ENCODE assay signal across 21 cellular contexts in the genomic region with DNA sequence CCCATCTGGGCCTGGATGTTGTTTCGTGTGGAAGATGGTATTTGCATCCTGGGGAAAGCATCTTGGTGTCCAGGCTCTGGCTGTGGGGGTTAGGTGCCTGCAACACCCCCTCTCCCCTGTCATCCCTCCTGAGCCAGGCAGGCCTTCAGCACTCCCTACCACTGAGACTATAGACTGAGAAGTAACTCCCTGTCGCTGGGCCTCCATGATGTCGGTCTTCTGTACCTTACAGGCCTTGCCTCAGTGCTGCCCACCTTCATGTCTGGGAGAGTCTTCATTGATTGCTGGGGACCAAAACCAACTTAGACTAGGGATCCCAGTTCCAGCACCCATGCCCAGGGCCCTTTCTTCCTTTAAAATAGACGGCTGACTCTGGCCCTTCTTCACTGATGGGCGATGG.
"Had no signal": no experiment of that assay in that cellular context is flagged by ENCODE, and none has a peak within 500 bp of the region (broad histone marks: within the 10 kb centered on the region; RNA-seq: fewer than 3 reads in every experiment).

No MANE protein-coding gene starts in this region.

- H3K27ac Mint-ChIP-seq: activated CD4-positive, alpha-beta memory T cell treated with anti-CD3 and anti-CD28 coated beads, Interleukin-2, amount 10 ng/mL, durations not matched to agents 7 days and 5 days; endodermal cell; stimulated activated naive CD8-positive, alpha-beta T cell treated with anti-CD3 and anti-CD28 coated beads, Interleukin-15, amount 100 ng/mL, for 72 hours had no signal

- ATAC-seq: gastrocnemius medialis; left ventricle myocardium superior; stimulated activated naive CD8-positive, alpha-beta T cell treated with anti-CD3 and anti-CD28 coated beads, Interleukin-15, amount 100 ng/mL, for 72 hours had no signal

- DNase-seq: activated CD4-positive, alpha-beta memory T cell treated with anti-CD3 and anti-CD28 coated beads, Interleukin-2, amount 10 ng/mL, durations not matched to agents 7 days and 5 days; activated CD4-positive, alpha-beta T cell treated with anti-CD3 and anti-CD28 coated beads for 4 hours; activated CD4-positive, CD25-positive, alpha-beta regulatory T cell; amniotic stem cell; cortex of kidney; esophagus squamous epithelium; gastrocnemius medialis; left ventricle myocardium superior; mammary epithelial cell; occipital lobe; stimulated activated CD4-positive, alpha-beta T cell treated with anti-CD3 and anti-CD28 coated beads, Interleukin-4, amount 100 ng/mL, for 1 hour; stimulated activated naive CD8-positive, alpha-beta T cell treated with anti-CD3 and anti-CD28 coated beads, Interleukin-15, amount 100 ng/mL, for 72 hours; T1000; uterus had no signal

- H3K36me3 ChIP-seq: breast epithelium, esophagus squamous epithelium, gastrocnemius medialis, suprapubic skin, tibial nerve, uterus had no signal

- H3K4me3 ChIP-seq: breast epithelium, esophagus squamous epithelium, gastrocnemius medialis, suprapubic skin, tibial nerve, uterus had no signal

- H3K9me3 ChIP-seq: breast epithelium, esophagus squamous epithelium, gastrocnemius medialis, suprapubic skin, tibial nerve, uterus had no signal

- H3K4me3 Mint-ChIP-seq: activated CD4-positive, alpha-beta memory T cell treated with anti-CD3 and anti-CD28 coated beads, Interleukin-2, amount 10 ng/mL, durations not matched to agents 7 days and 5 days; activated naive CD4-positive, alpha-beta T cell treated with anti-CD3 and anti-CD28 coated beads, Interleukin-2, amount 50 U/mL, for 24 hours; endodermal cell; neural crest cell; stimulated activated naive CD8-positive, alpha-beta T cell treated with anti-CD3 and anti-CD28 coated beads, Interleukin-15, amount 100 ng/mL, for 72 hours; T-helper 1 cell treated with Interleukin-12 subunit alpha and Interleukin-12 subunit beta and Interleukin-4 antibody, amounts not matched to agents 30 μg/mL and 1 μg/mL, for 36 hours had no signal

- H3K27me3 ChIP-seq: breast epithelium, esophagus squamous epithelium, gastrocnemius medialis, suprapubic skin, tibial nerve, uterus had no signal

- H3K27me3 Mint-ChIP-seq: activated CD4-positive, alpha-beta memory T cell treated with anti-CD3 and anti-CD28 coated beads, Interleukin-2, amount 10 ng/mL, durations not matched to agents 7 days and 5 days; activated naive CD4-positive, alpha-beta T cell treated with anti-CD3 and anti-CD28 coated beads, Interleukin-2, amount 50 U/mL, for 24 hours; stimulated activated naive CD8-positive, alpha-beta T cell treated with anti-CD3 and anti-CD28 coated beads, Interleukin-15, amount 100 ng/mL, for 72 hours had no signal

- H3K9me3 Mint-ChIP-seq: activated CD4-positive, alpha-beta memory T cell treated with anti-CD3 and anti-CD28 coated beads, Interleukin-2, amount 10 ng/mL, durations not matched to agents 7 days and 5 days; activated naive CD4-positive, alpha-beta T cell treated with anti-CD3 and anti-CD28 coated beads, Interleukin-2, amount 50 U/mL, for 24 hours; neural crest cell; stimulated activated naive CD8-positive, alpha-beta T cell treated with anti-CD3 and anti-CD28 coated beads, Interleukin-15, amount 100 ng/mL, for 72 hours; T-helper 1 cell treated with Interleukin-12 subunit alpha and Interleukin-12 subunit beta and Interleukin-4 antibody, amounts not matched to agents 30 μg/mL and 1 μg/mL, for 36 hours had no signal

- H3K27ac ChIP-seq: breast epithelium, esophagus squamous epithelium, suprapubic skin, tibial nerve, uterus had no signal
